ENCODE assay signal across 23 cellular contexts in genomic region chr6:34562350-34562749, GRCh38. TPM values are rescaled to one million over a fixed set of nuclear protein-coding genes. Genes with fewer than 3 reads are reported as not detected.
"Had no signal": no experiment of that assay in that cellular context is flagged by ENCODE, and none has a peak within 500 bp of the region (broad histone marks: within the 10 kb centered on the region; RNA-seq: fewer than 3 reads in every experiment).

No MANE protein-coding gene starts in this region.

- H3K27me3 ChIP-seq: MG63 had no signal

- H3K36me3 ChIP-seq: MG63 had no signal

- H3K27ac ChIP-seq: HL-60 had no signal

- FAIRE-seq: HTR-8/SVneo, RCC 7860 had no signal

- H3K9ac ChIP-seq: SK-N-SH had no signal

- H3K4me2 ChIP-seq: SK-N-SH had no signal

- DNase-seq: Karpas-422, KG1, MG63, NCI-H1092 treated with DMSO at 0.1 percent for 48 hours, NCI-H1436, NCI-H187, NCI-H2029, NCI-H2081 treated with DMSO at 0.1 percent for 48 hours, NCI-H2171, NCI-H226, NCI-H446, NCI-H510A, NCI-H524 treated with DMSO at 0.1 percent for 48 hours, NCI-H69, NCI-H774, RPMI8226, SHP77, SK-N-SH, SW 1271 had no signal

- H3K4me3 ChIP-seq: MG63 had no signal

- H3K9me3 ChIP-seq: MG63, SK-N-SH had no signal

RNA-seq across cellular contexts. Expression of gene SPDEF, which starts 6.2 kb away (rescaled TPM):
- total RNA-seq: SK-MEL-5 had no signal
